In genomic region chr3:183626877-183627594, GRCh38 we compare ENCODE assay signal across 1 cellular context.
TF ChIP-seq lines count a peak whose summit lies in the region.

No MANE protein-coding gene starts in this region.

TF ChIP-seq in HepG2, 621 proteins besides CTCF, POLR2A, EP300 and RAD21 (continued from another document):
- no peak for TF ChIP-seq ZFP36L2 (CRISPR knock-in tag; IDR thresholded peaks at IDR 0.05)
- TF ChIP-seq RARA (CRISPR knock-in tag; IDR thresholded peaks at IDR 0.05), result peak; percentile 38; the same call in 1 of the 2 replicates
- TF ChIP-seq PAF1 (CRISPR knock-in tag; IDR thresholded peaks at IDR 0.05), result no peak
TF ChIP-seq in HepG2: peak in this region for 4.
